1 cellular context compared by ENCODE assay signal in the genomic region with DNA sequence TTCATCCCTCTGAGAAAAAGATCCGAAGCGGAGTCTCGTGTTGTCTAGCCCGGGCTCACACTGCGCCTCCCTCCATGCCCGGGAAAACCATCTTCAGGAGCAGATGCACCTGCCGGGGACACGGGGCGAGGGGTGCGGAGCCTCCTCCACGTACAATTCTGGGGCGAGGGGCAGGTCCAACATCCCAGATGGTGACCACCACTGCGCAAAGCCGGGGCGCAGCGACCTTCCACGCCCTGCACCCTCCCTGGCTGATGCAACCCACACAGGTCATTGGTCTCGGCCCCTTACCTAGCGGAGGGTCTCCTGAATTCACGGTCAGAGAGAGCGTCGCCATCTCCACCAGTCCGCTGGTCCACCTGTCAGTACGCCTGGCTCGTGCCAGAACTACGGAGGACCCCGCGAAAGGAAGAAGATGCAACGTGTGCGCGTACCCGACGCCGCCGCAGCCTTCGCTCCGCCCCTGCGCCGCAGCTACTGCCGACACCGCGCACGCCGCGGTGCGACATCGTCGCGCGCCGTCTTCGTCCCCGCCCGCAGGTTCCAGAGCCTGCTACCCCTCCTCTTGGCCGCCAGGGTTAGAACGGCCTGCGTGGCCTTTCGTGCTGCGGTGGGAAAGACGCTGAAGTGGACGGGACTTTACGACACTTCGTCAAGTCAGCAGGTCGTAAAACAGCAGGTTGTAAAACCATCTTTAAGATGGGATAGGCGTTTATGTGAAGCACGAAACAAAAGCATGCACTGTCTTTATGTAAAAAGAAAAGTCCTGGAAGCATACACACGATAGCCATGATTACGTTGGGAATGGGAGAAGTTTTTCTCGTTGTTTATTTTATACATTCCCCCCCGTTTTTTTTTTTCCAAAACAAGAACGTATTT.
A peak's percentile ranks its signal among the peaks of the same experiment; 100 is the strongest.
TF ChIP-seq lines count a peak whose summit lies in the region.

Gene EPRS1 (minus strand): TSS at position 454 of the 879 bp plus-strand sequence. CDS start 117 bp downstream, at position 337.

TF ChIP-seq in HepG2, 621 proteins besides CTCF, POLR2A, EP300 and RAD21 (continued from another document and continues in another):
- peak; percentile 34; the same call in 1 of the 2 replicates for TF ChIP-seq MEIS2 (CRISPR knock-in tag; IDR thresholded peaks at IDR 0.05)
- TF ChIP-seq TOPORS (CRISPR knock-in tag; IDR thresholded peaks at IDR 0.05): peak; percentile 98
- peak; percentile 78 for TF ChIP-seq SP4 (CRISPR knock-in tag; IDR thresholded peaks at IDR 0.05)
- TF ChIP-seq ZNF549 (CRISPR knock-in tag; IDR thresholded peaks at IDR 0.05): no peak
- TF ChIP-seq CAMTA2 (CRISPR knock-in tag; IDR thresholded peaks at IDR 0.05; ENCODE audit: borderline replicate concordance): peak; percentile 94; the same call in 1 of the 2 replicates
- TF ChIP-seq MTF2 (CRISPR knock-in tag; IDR thresholded peaks at IDR 0.05; ENCODE audit: borderline replicate concordance): no peak
- no peak for TF ChIP-seq PRPF4 (IDR thresholded peaks at IDR 0.05; ENCODE audit: low read depth, low read length, poor library complexity, severe bottlenecking)
- TF ChIP-seq, protein P1, sequence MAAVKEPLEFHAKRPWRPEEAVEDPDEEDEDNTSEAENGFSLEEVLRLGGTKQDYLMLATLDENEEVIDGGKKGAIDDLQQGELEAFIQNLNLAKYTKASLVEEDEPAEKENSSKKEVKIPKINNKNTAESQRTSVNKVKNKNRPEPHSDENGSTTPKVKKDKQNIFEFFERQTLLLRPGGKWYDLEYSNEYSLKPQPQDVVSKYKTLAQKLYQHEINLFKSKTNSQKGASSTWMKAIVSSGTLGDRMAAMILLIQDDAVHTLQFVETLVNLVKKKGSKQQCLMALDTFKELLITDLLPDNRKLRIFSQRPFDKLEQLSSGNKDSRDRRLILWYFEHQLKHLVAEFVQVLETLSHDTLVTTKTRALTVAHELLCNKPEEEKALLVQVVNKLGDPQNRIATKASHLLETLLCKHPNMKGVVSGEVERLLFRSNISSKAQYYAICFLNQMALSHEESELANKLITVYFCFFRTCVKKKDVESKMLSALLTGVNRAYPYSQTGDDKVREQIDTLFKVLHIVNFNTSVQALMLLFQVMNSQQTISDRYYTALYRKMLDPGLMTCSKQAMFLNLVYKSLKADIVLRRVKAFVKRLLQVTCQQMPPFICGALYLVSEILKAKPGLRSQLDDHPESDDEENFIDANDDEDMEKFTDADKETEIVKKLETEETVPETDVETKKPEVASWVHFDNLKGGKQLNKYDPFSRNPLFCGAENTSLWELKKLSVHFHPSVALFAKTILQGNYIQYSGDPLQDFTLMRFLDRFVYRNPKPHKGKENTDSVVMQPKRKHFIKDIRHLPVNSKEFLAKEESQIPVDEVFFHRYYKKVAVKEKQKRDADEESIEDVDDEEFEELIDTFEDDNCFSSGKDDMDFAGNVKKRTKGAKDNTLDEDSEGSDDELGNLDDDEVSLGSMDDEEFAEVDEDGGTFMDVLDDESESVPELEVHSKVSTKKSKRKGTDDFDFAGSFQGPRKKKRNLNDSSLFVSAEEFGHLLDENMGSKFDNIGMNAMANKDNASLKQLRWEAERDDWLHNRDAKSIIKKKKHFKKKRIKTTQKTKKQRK (IDR thresholded peaks at IDR 0.05; ENCODE audit: low read length): no peak
- peak; percentile 93; the same call in 1 of the 2 replicates for TF ChIP-seq NFKB2 (CRISPR knock-in tag; IDR thresholded peaks at IDR 0.05; ENCODE audit: borderline replicate concordance)
- TF ChIP-seq ZFP82 (CRISPR knock-in tag; IDR thresholded peaks at IDR 0.05; ENCODE audit: borderline replicate concordance): no peak
- peak; percentile 88 for TF ChIP-seq ZHX2 (IDR thresholded peaks at IDR 0.05; ENCODE audit: low read depth)
- TF ChIP-seq ZHX2 (CRISPR knock-in tag; IDR thresholded peaks at IDR 0.05; ENCODE audit: borderline replicate concordance): peak; percentile 4; the same call in 1 of the 2 replicates
- TF ChIP-seq ZNF484 (CRISPR knock-in tag; IDR thresholded peaks at IDR 0.05; ENCODE audit: borderline replicate concordance, low read depth): no peak
- TF ChIP-seq, protein P2, sequence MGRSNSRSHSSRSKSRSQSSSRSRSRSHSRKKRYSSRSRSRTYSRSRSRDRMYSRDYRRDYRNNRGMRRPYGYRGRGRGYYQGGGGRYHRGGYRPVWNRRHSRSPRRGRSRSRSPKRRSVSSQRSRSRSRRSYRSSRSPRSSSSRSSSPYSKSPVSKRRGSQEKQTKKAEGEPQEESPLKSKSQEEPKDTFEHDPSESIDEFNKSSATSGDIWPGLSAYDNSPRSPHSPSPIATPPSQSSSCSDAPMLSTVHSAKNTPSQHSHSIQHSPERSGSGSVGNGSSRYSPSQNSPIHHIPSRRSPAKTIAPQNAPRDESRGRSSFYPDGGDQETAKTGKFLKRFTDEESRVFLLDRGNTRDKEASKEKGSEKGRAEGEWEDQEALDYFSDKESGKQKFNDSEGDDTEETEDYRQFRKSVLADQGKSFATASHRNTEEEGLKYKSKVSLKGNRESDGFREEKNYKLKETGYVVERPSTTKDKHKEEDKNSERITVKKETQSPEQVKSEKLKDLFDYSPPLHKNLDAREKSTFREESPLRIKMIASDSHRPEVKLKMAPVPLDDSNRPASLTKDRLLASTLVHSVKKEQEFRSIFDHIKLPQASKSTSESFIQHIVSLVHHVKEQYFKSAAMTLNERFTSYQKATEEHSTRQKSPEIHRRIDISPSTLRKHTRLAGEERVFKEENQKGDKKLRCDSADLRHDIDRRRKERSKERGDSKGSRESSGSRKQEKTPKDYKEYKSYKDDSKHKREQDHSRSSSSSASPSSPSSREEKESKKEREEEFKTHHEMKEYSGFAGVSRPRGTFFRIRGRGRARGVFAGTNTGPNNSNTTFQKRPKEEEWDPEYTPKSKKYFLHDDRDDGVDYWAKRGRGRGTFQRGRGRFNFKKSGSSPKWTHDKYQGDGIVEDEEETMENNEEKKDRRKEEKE (IDR thresholded peaks at IDR 0.05): no peak
- TF ChIP-seq ADNP (CRISPR knock-in tag; IDR thresholded peaks at IDR 0.05): no peak
- TF ChIP-seq ZBTB4 (CRISPR knock-in tag; IDR thresholded peaks at IDR 0.05; ENCODE audit: borderline replicate concordance): peak; percentile 88; the same call in 1 of the 2 replicates
- TF ChIP-seq, protein P3, sequence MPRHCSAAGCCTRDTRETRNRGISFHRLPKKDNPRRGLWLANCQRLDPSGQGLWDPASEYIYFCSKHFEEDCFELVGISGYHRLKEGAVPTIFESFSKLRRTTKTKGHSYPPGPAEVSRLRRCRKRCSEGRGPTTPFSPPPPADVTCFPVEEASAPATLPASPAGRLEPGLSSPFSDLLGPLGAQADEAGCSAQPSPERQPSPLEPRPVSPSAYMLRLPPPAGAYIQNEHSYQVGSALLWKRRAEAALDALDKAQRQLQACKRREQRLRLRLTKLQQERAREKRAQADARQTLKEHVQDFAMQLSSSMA (CRISPR knock-in tag; IDR thresholded peaks at IDR 0.05): no peak; the same call in 1 of the 2 replicates
- TF ChIP-seq SOX6 (IDR thresholded peaks at IDR 0.05): no peak
- peak; percentile 80 for TF ChIP-seq SOX6 (CRISPR knock-in tag; IDR thresholded peaks at IDR 0.05)
- TF ChIP-seq, protein P4, sequence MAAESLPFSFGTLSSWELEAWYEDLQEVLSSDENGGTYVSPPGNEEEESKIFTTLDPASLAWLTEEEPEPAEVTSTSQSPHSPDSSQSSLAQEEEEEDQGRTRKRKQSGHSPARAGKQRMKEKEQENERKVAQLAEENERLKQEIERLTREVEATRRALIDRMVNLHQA (CRISPR knock-in tag; IDR thresholded peaks at IDR 0.05): no peak
- TF ChIP-seq CEBPG (CRISPR knock-in tag; IDR thresholded peaks at IDR 0.05): peak; percentile 91
- no peak; the same call in 1 of the 2 replicates for TF ChIP-seq SSRP1 (CRISPR knock-in tag; IDR thresholded peaks at IDR 0.05)
- peak; percentile 76 for TF ChIP-seq SKI (IDR thresholded peaks at IDR 0.05; ENCODE audit: partially characterized antibody)
- 0 out of 2 replicates have a peak, but pooled peaks have one; percentile 39 for TF ChIP-seq NFATC3 (CRISPR knock-in tag; IDR thresholded peaks at IDR 0.05)
- no peak for TF ChIP-seq ZNF207 (IDR thresholded peaks at IDR 0.05; ENCODE audit: borderline replicate concordance)
- peak; percentile 86 for TF ChIP-seq PHF8 (CRISPR knock-in tag; IDR thresholded peaks at IDR 0.05)
- no peak for TF ChIP-seq ZNF232 (CRISPR knock-in tag; IDR thresholded peaks at IDR 0.05; ENCODE audit: borderline replicate concordance)
- TF ChIP-seq MBD4 (IDR thresholded peaks at IDR 0.05; ENCODE audit: borderline replicate concordance, low read length): no peak
- no peak for TF ChIP-seq JUNB (CRISPR knock-in tag; IDR thresholded peaks at IDR 0.05; ENCODE audit: borderline replicate concordance)
- TF ChIP-seq ARID2 (CRISPR knock-in tag; IDR thresholded peaks at IDR 0.05; ENCODE audit: borderline replicate concordance): peak; percentile 87; the same call in 1 of the 2 replicates
- no peak for TF ChIP-seq ZNF44 (CRISPR knock-in tag; IDR thresholded peaks at IDR 0.05)
- no peak for TF ChIP-seq NR3C1 (CRISPR knock-in tag; IDR thresholded peaks at IDR 0.05)
- no peak for TF ChIP-seq ZKSCAN5 (CRISPR knock-in tag; IDR thresholded peaks at IDR 0.05)
- TF ChIP-seq ARNTL (CRISPR knock-in tag; IDR thresholded peaks at IDR 0.05): no peak
- TF ChIP-seq STAT5B (CRISPR knock-in tag; IDR thresholded peaks at IDR 0.05): no peak
- TF ChIP-seq ERF (CRISPR knock-in tag; IDR thresholded peaks at IDR 0.05): peak; percentile 92
- no peak for TF ChIP-seq ATRX (CRISPR knock-in tag; IDR thresholded peaks at IDR 0.05; ENCODE audit: borderline replicate concordance)
- peak; percentile 72 for TF ChIP-seq SP5 (CRISPR knock-in tag; IDR thresholded peaks at IDR 0.05; ENCODE audit: borderline replicate concordance, low read depth)
- TF ChIP-seq ATF5 (CRISPR knock-in tag; IDR thresholded peaks at IDR 0.05; ENCODE audit: low read depth): no peak
- no peak for TF ChIP-seq FOXP1 (IDR thresholded peaks at IDR 0.05)
- TF ChIP-seq FOXP1 (CRISPR knock-in tag; IDR thresholded peaks at IDR 0.05): no peak; the same call in 1 of the 2 replicates
- TF ChIP-seq IRX3 (CRISPR knock-in tag; IDR thresholded peaks at IDR 0.05; ENCODE audit: borderline replicate concordance, low read depth): 0 out of 2 replicates have a peak, but pooled peaks have one; percentile 61
- no peak for TF ChIP-seq SIN3B (IDR thresholded peaks at IDR 0.05; ENCODE audit: low read length)
